Comparison of ENCODE assay signal across 26 cellular contexts in the genomic region with DNA sequence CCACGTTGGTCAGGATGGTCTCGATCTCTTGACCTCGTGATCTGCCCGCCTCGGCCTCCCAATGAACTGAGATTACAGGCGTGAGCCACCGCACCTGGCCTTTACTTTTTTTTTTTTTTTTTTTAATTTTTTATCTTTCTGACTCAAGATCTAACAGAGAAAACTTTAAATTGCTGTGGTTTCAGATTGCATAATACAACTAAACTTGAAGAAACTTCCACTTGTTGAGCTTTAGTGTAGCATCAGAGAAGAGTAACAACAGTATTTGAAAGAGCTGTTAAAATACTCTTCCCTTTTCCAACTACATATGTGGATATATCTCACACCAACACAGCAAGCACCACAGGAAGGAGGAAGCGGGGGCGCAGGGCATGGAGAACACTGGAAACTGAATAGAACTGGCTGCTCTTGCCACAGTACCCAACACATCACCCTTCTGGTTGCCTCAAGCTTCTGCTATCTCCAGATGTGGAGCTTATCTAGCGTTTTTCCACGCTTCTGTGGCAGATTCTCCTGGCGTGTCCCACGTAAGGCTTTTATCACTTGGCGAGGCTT. TPM values are rescaled to one million over a fixed set of nuclear protein-coding genes. Genes with fewer than 3 reads are reported as not detected.
A peak's percentile ranks its signal among the peaks of the same experiment; 100 is the strongest.
DNase-seq lines count a peak whose midpoint lies in the region; ATAC-seq, FAIRE-seq and TF ChIP-seq lines count a peak whose summit lies in the region.
"Had no signal": no experiment of that assay in that cellular context is flagged by ENCODE, and none has a peak within 500 bp of the region (broad histone marks: within the 10 kb centered on the region; RNA-seq: fewer than 3 reads in every experiment).

No MANE protein-coding gene starts in this region.

- H3K27ac Mint-ChIP-seq in activated naive CD4-positive, alpha-beta T cell treated with anti-CD3 and anti-CD28 coated beads, Interleukin-2, amount 10 ng/mL, durations not matched to agents 7 days and 5 days, result peak overlapping the region; percentile 42
- H3K27ac Mint-ChIP-seq in immature natural killer cell, result no peak overlapping the region
- H3K27ac Mint-ChIP-seq: activated CD4-positive, alpha-beta T cell treated with anti-CD3 and anti-CD28 coated beads, Interleukin-2, amount 10 ng/mL, durations not matched to agents 7 days and 5 days; activated naive CD8-positive, alpha-beta T cell treated with anti-CD3 and anti-CD28 coated beads for 36 hours; GM23338; stimulated activated naive B cell treated with anti-CD40 and anti-IgM and Interleukin-4, amounts not matched to agents 10 μg/mL and 1 μg/mL and 100 μg/mL, for 72 hours had no signal

- TF ChIP-seq CTCF in kidney (IDR thresholded peaks at IDR 0.05; ENCODE audit: borderline replicate concordance, extremely low read depth, insufficient read depth), result no peak

- ATAC-seq in GM18907 (IDR thresholded peaks at IDR 0.05; ENCODE audit: unreplicated experiment), result no peak
- ATAC-seq: GM23338; HepG2; left colon; stimulated activated naive B cell treated with anti-CD40 and anti-IgM and Interleukin-4, amounts not matched to agents 10 μg/mL and 1 μg/mL and 100 μg/mL, for 72 hours had no signal

- no peaks in the 10 kb centered on the region for H3K4me1 Mint-ChIP-seq in activated naive CD4-positive, alpha-beta T cell treated with anti-CD3 and anti-CD28 coated beads, Interleukin-2, amount 10 ng/mL, durations not matched to agents 7 days and 5 days
- no peaks in the 10 kb centered on the region for H3K4me1 Mint-ChIP-seq in immature natural killer cell
- H3K4me1 Mint-ChIP-seq: activated CD4-positive, alpha-beta T cell treated with anti-CD3 and anti-CD28 coated beads, Interleukin-2, amount 10 ng/mL, durations not matched to agents 7 days and 5 days; GM23338; stimulated activated naive B cell treated with anti-CD40 and anti-IgM and Interleukin-4, amounts not matched to agents 10 μg/mL and 1 μg/mL and 100 μg/mL, for 72 hours had no signal

- H3K9me3 Mint-ChIP-seq in activated naive CD4-positive, alpha-beta T cell treated with anti-CD3 and anti-CD28 coated beads, Interleukin-2, amount 10 ng/mL, durations not matched to agents 7 days and 5 days, result no peaks in the 10 kb centered on the region
- no peaks in the 10 kb centered on the region for H3K9me3 Mint-ChIP-seq in immature natural killer cell
- H3K9me3 Mint-ChIP-seq: activated CD4-positive, alpha-beta T cell treated with anti-CD3 and anti-CD28 coated beads, Interleukin-2, amount 10 ng/mL, durations not matched to agents 7 days and 5 days; activated naive CD8-positive, alpha-beta T cell treated with anti-CD3 and anti-CD28 coated beads for 36 hours; GM23338; stimulated activated naive B cell treated with anti-CD40 and anti-IgM and Interleukin-4, amounts not matched to agents 10 μg/mL and 1 μg/mL and 100 μg/mL, for 72 hours had no signal

- H3K27me3 Mint-ChIP-seq in activated naive CD4-positive, alpha-beta T cell treated with anti-CD3 and anti-CD28 coated beads, Interleukin-2, amount 10 ng/mL, durations not matched to agents 7 days and 5 days, result no peaks in the 10 kb centered on the region
- peaks cover 0 to 4% (median 0%) of the 10 kb centered on the region in 3 donors for H3K27me3 Mint-ChIP-seq in immature natural killer cell (ENCODE audit: low read depth in 3 of 3)
- H3K27me3 Mint-ChIP-seq: activated CD4-positive, alpha-beta T cell treated with anti-CD3 and anti-CD28 coated beads, Interleukin-2, amount 10 ng/mL, durations not matched to agents 7 days and 5 days; activated naive CD8-positive, alpha-beta T cell treated with anti-CD3 and anti-CD28 coated beads for 36 hours; stimulated activated naive B cell treated with anti-CD40 and anti-IgM and Interleukin-4, amounts not matched to agents 10 μg/mL and 1 μg/mL and 100 μg/mL, for 72 hours had no signal

- H3K27ac ChIP-seq in cingulate gyrus (ENCODE audit: low read depth, low read length), result peak overlapping the region; percentile 34
- H3K27ac ChIP-seq in kidney (ENCODE audit: low read depth in 2 of 2, low read length in 2 of 2), result no peak overlapping the region
- H3K27ac ChIP-seq: brain microvascular endothelial cell, coronary artery, VCaP had no signal

- peaks cover 16 to 17% of the 10 kb centered on the region in 2 donors for H3K36me3 ChIP-seq in kidney (ENCODE audit: control insufficient read depth in 1 of 2, insufficient read depth in 2 of 2, low read length in 2 of 2)

- no peak for DNase-seq in activated naive CD4-positive, alpha-beta T cell treated with anti-CD3 and anti-CD28 coated beads, Interleukin-2, amount 10 ng/mL, durations not matched to agents 7 days and 5 days
- no peak for DNase-seq in activated naive CD4-positive, alpha-beta T cell treated with Interleukin-2 at 50 U/mL for 16 hours
- peak; percentile 49 for DNase-seq in SIG-M5 (lab: John Stamatoyannopoulos, UW)
- DNase-seq in kidney, result no peak
- DNase-seq in DMS53 treated with DMSO at 0.1 percent for 48 hours (lab: John Stamatoyannopoulos, UW; ENCODE audit: unreplicated experiment), result no peak
- DNase-seq in immature natural killer cell, result no peak
- DNase-seq: 8988T; activated CD4-positive, alpha-beta T cell treated with anti-CD3 and anti-CD28 coated beads, Interleukin-2, amount 10 ng/mL, durations not matched to agents 7 days and 5 days; activated naive CD8-positive, alpha-beta T cell treated with anti-CD3 and anti-CD28 coated beads for 36 hours; brain microvascular endothelial cell; COR-L47; DND-41; left colon; mesendoderm; NCI-H1436; NCI-H2171; NCI-H524; occipital lobe; stimulated activated CD4-positive, alpha-beta T cell treated with anti-CD3 and anti-CD28 coated beads, Interleukin-2, amount 100 ng/mL, for 48 hours; stimulated activated naive B cell treated with anti-CD40 and anti-IgM and Interleukin-4, amounts not matched to agents 10 μg/mL and 1 μg/mL and 100 μg/mL, for 72 hours had no signal

- CTCF ChIA-PET in activated naive CD4-positive, alpha-beta T cell treated with anti-CD3 and anti-CD28 coated beads, Interleukin-2, amount 10 ng/mL, durations not matched to agents 7 days and 5 days (lab: Charles Lee), result no interaction called here

- H3K9me3 ChIP-seq in kidney (ENCODE audit: control insufficient read depth in 1 of 2, low read length in 2 of 2), result no peaks in the 10 kb centered on the region

- no peak overlapping the region for H3K4me3 ChIP-seq in kidney (ENCODE audit: low read length in 2 of 2)
- H3K4me3 ChIP-seq: coronary artery, GM23338 had no signal

- peaks cover 0 to 5% of the 10 kb centered on the region in 2 donors for H3K4me1 ChIP-seq in kidney (ENCODE audit: control insufficient read depth in 1 of 2, insufficient read depth in 1 of 2, low read depth in 1 of 2, low read length in 2 of 2)

- no peak overlapping the region for H3K4me3 Mint-ChIP-seq in activated naive CD4-positive, alpha-beta T cell treated with anti-CD3 and anti-CD28 coated beads, Interleukin-2, amount 10 ng/mL, durations not matched to agents 7 days and 5 days
- no peak overlapping the region for H3K4me3 Mint-ChIP-seq in immature natural killer cell
- H3K4me3 Mint-ChIP-seq: activated CD4-positive, alpha-beta T cell treated with anti-CD3 and anti-CD28 coated beads, Interleukin-2, amount 10 ng/mL, durations not matched to agents 7 days and 5 days; activated naive CD8-positive, alpha-beta T cell treated with anti-CD3 and anti-CD28 coated beads for 36 hours; GM23338; stimulated activated naive B cell treated with anti-CD40 and anti-IgM and Interleukin-4, amounts not matched to agents 10 μg/mL and 1 μg/mL and 100 μg/mL, for 72 hours had no signal

- H3K9ac ChIP-seq in kidney (ENCODE audit: low read length in 2 of 2), result no peak overlapping the region

- intact Hi-C loops in kidney (cut with DNase I), result no loop called here

- no peak for FAIRE-seq in kidney (lab: Jason Lieb, UNC)
- FAIRE-seq: HepG2 had no signal

- peaks cover 57% of the 10 kb centered on the region for H3K36me3 Mint-ChIP-seq in activated naive CD4-positive, alpha-beta T cell treated with anti-CD3 and anti-CD28 coated beads, Interleukin-2, amount 10 ng/mL, durations not matched to agents 7 days and 5 days
- peaks cover 22 to 56% (median 33%) of the 10 kb centered on the region in 3 donors for H3K36me3 Mint-ChIP-seq in immature natural killer cell

RNA-seq across cellular contexts. Expression of a gene that starts 45.4 kb away (rescaled TPM):
- total RNA-seq in kidney, result 1.5 TPM
- polyA plus RNA-seq in kidney (ENCODE audit: insufficient read depth, low read depth, low replicate concordance), result 1.4 TPM
- polyA plus RNA-seq in immature natural killer cell, result not detected
